ENCODE assay signal across 1 cellular context in the genomic region with DNA sequence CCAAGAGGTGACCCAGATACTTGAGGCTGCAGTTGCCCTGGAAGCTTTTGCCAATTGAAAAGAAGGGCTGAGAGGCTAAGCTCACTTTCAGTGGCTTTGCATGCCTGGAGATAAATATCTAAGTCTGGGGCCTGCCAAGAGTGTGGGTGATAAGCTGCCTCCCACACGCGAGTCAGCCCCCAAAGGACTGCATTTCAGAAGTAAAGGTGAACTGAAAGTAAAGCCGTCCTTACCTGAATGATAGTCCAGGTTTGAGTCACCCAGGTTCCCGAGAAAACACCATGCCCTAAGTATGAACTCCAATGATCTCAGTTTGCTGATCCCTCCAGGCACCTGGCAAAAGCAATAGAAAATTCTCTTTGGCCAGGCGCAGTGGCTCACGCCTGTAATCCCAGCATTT.
TF ChIP-seq lines count a peak whose summit lies in the region.

No MANE protein-coding gene starts in this region.

TF ChIP-seq in GM12878, 131 proteins besides CTCF, POLR2A, EP300 and RAD21:
- TF ChIP-seq DPF2 (IDR thresholded peaks at IDR 0.05) (no peak), BRCA1 (IDR thresholded peaks at IDR 0.05; ENCODE audit: low read depth, low read length) (no peak), ZNF24 (IDR thresholded peaks at IDR 0.05) (no peak), RELB (IDR thresholded peaks at IDR 0.05; ENCODE audit: low read depth) (no peak), RELA (IDR thresholded peaks at IDR 0.05; ENCODE audit: borderline replicate concordance, partially characterized antibody) (no peak), TBL1XR1 (IDR thresholded peaks at IDR 0.05; ENCODE audit: low read depth, low read length) (no peak), GATAD2B (conservative IDR thresholded peaks at IDR 0.05; ENCODE audit: low read depth) (no peak), ZNF207 (IDR thresholded peaks at IDR 0.05; ENCODE audit: borderline replicate concordance) (no peak), ATF2 (IDR thresholded peaks at IDR 0.05; ENCODE audit: low read length) (0 out of 2 replicates have a peak, but pooled peaks have one; percentile 15), IRF4 (IDR thresholded peaks at IDR 0.05; ENCODE audit: low read depth, low read length) (0 out of 2 replicates have a peak, but pooled peaks have one; percentile 34), IRF3 (IDR thresholded peaks at IDR 0.05) (no peak), CHD1 (IDR thresholded peaks at IDR 0.05; ENCODE audit: low read depth, low read length) (no peak), BHLHE40 (IDR thresholded peaks at IDR 0.05; ENCODE audit: borderline replicate concordance in 1 of 2, low read depth in 2 of 2, low read length in 1 of 2) (no peak), E4F1 (IDR thresholded peaks at IDR 0.05; ENCODE audit: borderline replicate concordance, partially characterized antibody) (no peak), ZNF384 (IDR thresholded peaks at IDR 0.05; ENCODE audit: borderline replicate concordance, low read depth, low read length) (no peak), EGR1 (IDR thresholded peaks at IDR 0.05; ENCODE audit: borderline replicate concordance in 1 of 2, low read depth in 2 of 2, low read length in 2 of 2) (no peak)
